ENCODE assay signal across 18 cellular contexts in the genomic region with DNA sequence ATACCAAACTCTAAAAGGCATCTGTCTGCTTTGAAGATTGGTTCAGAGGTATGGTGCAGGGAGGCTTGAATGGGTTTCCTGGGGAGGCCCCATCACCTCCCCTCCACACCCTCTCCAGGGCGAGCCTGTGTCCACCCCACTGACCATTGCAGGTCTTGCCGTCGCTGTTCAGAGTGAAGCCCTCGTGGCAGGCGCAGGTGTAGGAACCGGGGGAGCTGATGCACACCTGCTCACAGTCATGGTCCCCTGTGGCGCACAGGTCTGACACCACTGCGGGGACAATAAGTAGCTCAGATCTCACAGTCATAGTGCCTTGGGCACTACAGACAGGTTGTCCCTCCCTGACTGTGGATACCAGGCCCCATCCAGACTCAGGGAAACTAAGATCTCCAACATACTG. TPM values are rescaled to one million over a fixed set of nuclear protein-coding genes. Genes with fewer than 3 reads are reported as not detected.
DNase-seq lines count a peak whose midpoint lies in the region; ATAC-seq and TF ChIP-seq lines count a peak whose summit lies in the region.
"Had no signal": no experiment of that assay in that cellular context is flagged by ENCODE, and none has a peak within 500 bp of the region (broad histone marks: within the 10 kb centered on the region; RNA-seq: fewer than 3 reads in every experiment).

No MANE protein-coding gene starts in this region.

- POLR2A ChIA-PET in naive thymus-derived CD4-positive, alpha-beta T cell (lab: Charles Lee), result no interaction called here

- intact Hi-C loops in naive thymus-derived CD4-positive, alpha-beta T cell (cut with micrococcal nuclease), result loop anchor here (5.0 to 10.0 kb wide), 4 partner anchors 211 to 1534 kb away; partner anchors contain the start of genes PUM1 (in 1 of the 2), SRSF4 (in 1 of the 2) and TMEM39B (in 1 of the 2)

- peaks cover 0 to 10% of the 10 kb centered on the region in 2 donors for H3K9me3 Mint-ChIP-seq in stimulated activated naive CD8-positive, alpha-beta T cell treated with anti-CD3 and anti-CD28 coated beads, Interleukin-15, amount 100 ng/mL, for 72 hours
- no peaks in the 10 kb centered on the region for H3K9me3 Mint-ChIP-seq in activated T-helper 17 cell treated with anti-CD3 and anti-CD28 coated beads, Interleukin-2, amount 50 U/mL, for 72 hours
- peaks cover 0 to 9% (median 0%) of the 10 kb centered on the region in 11 donors for H3K9me3 Mint-ChIP-seq in naive thymus-derived CD4-positive, alpha-beta T cell
- H3K9me3 Mint-ChIP-seq in type B pancreatic cell (peaks cover 10% of the 10 kb centered on the region), progenitor cell of endocrine pancreas (ENCODE audit: low read depth) (peaks cover 7% of the 10 kb centered on the region)

- DNase-seq in stimulated activated naive CD8-positive, alpha-beta T cell treated with anti-CD3 and anti-CD28 coated beads, Interleukin-15, amount 100 ng/mL, for 72 hours, result no peak
- no peak for DNase-seq in stimulated activated naive CD8-positive, alpha-beta T cell treated with anti-CD3 and anti-CD28 coated beads, Interleukin-15, Interleukin-2, amounts not matched to agents 100 U/mL and 50 U/mL, for 24 hours
- DNase-seq in naive thymus-derived CD4-positive, alpha-beta T cell, result no peak
- DNase-seq in type B pancreatic cell (ENCODE audit: extremely low spot score, unreplicated experiment) (no peak), NCI-H82 treated with DMSO at 0.1 percent for 48 hours (lab: John Stamatoyannopoulos, UW; ENCODE audit: unreplicated experiment) (no peak), progenitor cell of endocrine pancreas (ENCODE audit: low spot score, unreplicated experiment) (no peak), glomerular visceral epithelial cell (ENCODE audit: extremely low spot score) (no peak)
- DNase-seq: central memory CD4-positive, alpha-beta T cell; H7; MG63; NCI-H1694; NCI-H2227 treated with DMSO at 0.1 percent for 48 hours; NCI-H82; SIG-M5; stimulated activated CD4-positive, alpha-beta T cell treated with anti-CD3 and anti-CD28 coated beads, Interleukin-2, amount 100 ng/mL, for 48 hours had no signal

- H3K4me1 ChIP-seq in naive thymus-derived CD4-positive, alpha-beta T cell (ENCODE audit: control insufficient read depth in 2 of 2, insufficient read depth in 2 of 2, low read length in 2 of 2), result peaks cover 10 to 19% of the 10 kb centered on the region in 2 donors

- CTCF ChIA-PET in naive thymus-derived CD4-positive, alpha-beta T cell (lab: Charles Lee), result interaction anchor here (1.2 to 1.5 kb wide), 2 partner anchors 19 to 63 kb away, joined by 3 to 4 read pairs; no protein-coding TSS in a partner anchor

- no peaks in the 10 kb centered on the region for H3K36me3 Mint-ChIP-seq in activated T-helper 17 cell treated with anti-CD3 and anti-CD28 coated beads, Interleukin-2, amount 50 U/mL, for 72 hours (ENCODE audit: low read depth)
- H3K36me3 Mint-ChIP-seq in naive thymus-derived CD4-positive, alpha-beta T cell, result peaks cover 0 to 4% (median 0%) of the 10 kb centered on the region in 5 donors
- no peaks in the 10 kb centered on the region for H3K36me3 Mint-ChIP-seq in type B pancreatic cell
- no peaks in the 10 kb centered on the region for H3K36me3 Mint-ChIP-seq in progenitor cell of endocrine pancreas (ENCODE audit: insufficient read depth)

- no peaks in the 10 kb centered on the region for H3K27me3 Mint-ChIP-seq in stimulated activated naive CD8-positive, alpha-beta T cell treated with anti-CD3 and anti-CD28 coated beads, Interleukin-15, amount 100 ng/mL, for 72 hours
- no peaks in the 10 kb centered on the region for H3K27me3 Mint-ChIP-seq in activated T-helper 17 cell treated with anti-CD3 and anti-CD28 coated beads, Interleukin-2, amount 50 U/mL, for 72 hours
- H3K27me3 Mint-ChIP-seq in naive thymus-derived CD4-positive, alpha-beta T cell, result peaks cover 0 to 7% (median 0%) of the 10 kb centered on the region in 5 donors
- peaks cover 11% of the 10 kb centered on the region for H3K27me3 Mint-ChIP-seq in type B pancreatic cell
- H3K27me3 Mint-ChIP-seq in progenitor cell of endocrine pancreas, result peaks cover 8% of the 10 kb centered on the region

- ATAC-seq in stimulated activated naive CD8-positive, alpha-beta T cell treated with anti-CD3 and anti-CD28 coated beads, Interleukin-15, amount 100 ng/mL, for 72 hours, result no peak
- no peak for ATAC-seq in stimulated activated naive CD8-positive, alpha-beta T cell treated with anti-CD3 and anti-CD28 coated beads, Interleukin-15, Interleukin-2, amounts not matched to agents 100 U/mL and 50 U/mL, for 24 hours
- no peak for ATAC-seq in activated T-helper 17 cell treated with anti-CD3 and anti-CD28 coated beads, Interleukin-2, amount 50 U/mL, for 72 hours (replicated peaks)
- ATAC-seq in naive thymus-derived CD4-positive, alpha-beta T cell, result no peak

- H3K27ac Mint-ChIP-seq in stimulated activated naive CD8-positive, alpha-beta T cell treated with anti-CD3 and anti-CD28 coated beads, Interleukin-15, amount 100 ng/mL, for 72 hours, result no peak overlapping the region
- peak overlapping the region; percentile 32 for H3K27ac Mint-ChIP-seq in activated T-helper 17 cell treated with anti-CD3 and anti-CD28 coated beads, Interleukin-2, amount 50 U/mL, for 72 hours
- H3K27ac Mint-ChIP-seq in naive thymus-derived CD4-positive, alpha-beta T cell, result peak overlapping the region in 6 of 9 donors; percentile 28 to 96 (median 82)
- H3K27ac Mint-ChIP-seq in type B pancreatic cell (peak overlapping the region; percentile 74), progenitor cell of endocrine pancreas (no peak overlapping the region)

- TF ChIP-seq CTCF in type B pancreatic cell (conservative IDR thresholded peaks at IDR 0.05), result no peak
- TF ChIP-seq CTCF in progenitor cell of endocrine pancreas (IDR thresholded peaks at IDR 0.05; ENCODE audit: unreplicated experiment), result no peak

- H3K4me3 Mint-ChIP-seq in stimulated activated naive CD8-positive, alpha-beta T cell treated with anti-CD3 and anti-CD28 coated beads, Interleukin-15, amount 100 ng/mL, for 72 hours, result peak overlapping the region; percentile 23 to 63
- peak overlapping the region; percentile 86 for H3K4me3 Mint-ChIP-seq in activated T-helper 17 cell treated with anti-CD3 and anti-CD28 coated beads, Interleukin-2, amount 50 U/mL, for 72 hours
- peak overlapping the region; percentile 40 to 96 (median 82) for H3K4me3 Mint-ChIP-seq in naive thymus-derived CD4-positive, alpha-beta T cell
- H3K4me3 Mint-ChIP-seq in type B pancreatic cell, result no peak overlapping the region
- H3K4me3 Mint-ChIP-seq in progenitor cell of endocrine pancreas (ENCODE audit: low read depth), result no peak overlapping the region

- H3K9me3 ChIP-seq in naive thymus-derived CD4-positive, alpha-beta T cell (ENCODE audit: control insufficient read depth in 2 of 3, low read length in 3 of 3), result peaks cover 0 to 9% (median 0%) of the 10 kb centered on the region in 3 experiments
- H3K9me3 ChIP-seq: prostate gland had no signal

- no peak overlapping the region for H3K27ac ChIP-seq in naive thymus-derived CD4-positive, alpha-beta T cell (ENCODE audit: low read depth, low read length)

- H3K36me3 ChIP-seq in naive thymus-derived CD4-positive, alpha-beta T cell (ENCODE audit: control insufficient read depth in 2 of 3, insufficient read depth in 3 of 3, low read length in 3 of 3), result peaks cover 0 to 6% (median 0%) of the 10 kb centered on the region in 3 experiments
- H3K36me3 ChIP-seq: MG63, prostate gland had no signal

- no peak overlapping the region for H3K4me3 ChIP-seq in naive thymus-derived CD4-positive, alpha-beta T cell (ENCODE audit: low read length)
- H3K4me3 ChIP-seq: MG63, prostate gland had no signal

- no peaks in the 10 kb centered on the region for H3K27me3 ChIP-seq in naive thymus-derived CD4-positive, alpha-beta T cell (ENCODE audit: control insufficient read depth in 2 of 2, insufficient read depth in 2 of 2, low read length in 2 of 2)
- H3K27me3 ChIP-seq: MG63 had no signal

- peaks cover 39% of the 10 kb centered on the region for H3K4me1 Mint-ChIP-seq in stimulated activated naive CD8-positive, alpha-beta T cell treated with anti-CD3 and anti-CD28 coated beads, Interleukin-15, amount 100 ng/mL, for 72 hours
- peaks cover 4% of the 10 kb centered on the region for H3K4me1 Mint-ChIP-seq in activated T-helper 17 cell treated with anti-CD3 and anti-CD28 coated beads, Interleukin-2, amount 50 U/mL, for 72 hours
- H3K4me1 Mint-ChIP-seq in naive thymus-derived CD4-positive, alpha-beta T cell, result peaks cover 9 to 36% (median 25%) of the 10 kb centered on the region in 7 donors
- H3K4me1 Mint-ChIP-seq in type B pancreatic cell (ENCODE audit: unreplicated experiment), result peaks cover 19% of the 10 kb centered on the region
- H3K4me1 Mint-ChIP-seq in progenitor cell of endocrine pancreas (ENCODE audit: low read depth), result no peaks in the 10 kb centered on the region

RNA-seq across cellular contexts. Expression of gene MATN1, which starts 6.7 kb away (rescaled TPM):
- total RNA-seq in activated T-helper 17 cell treated with anti-CD3 and anti-CD28 coated beads, Interleukin-2, amount 50 U/mL, for 72 hours, result under 1 TPM; 0.26 to 0.52 TPM
- total RNA-seq in naive thymus-derived CD4-positive, alpha-beta T cell, result 1 to 10 TPM in 2 of 5 experiments, under 1 TPM in 3; 0.08 to 3.6 (median 0.22) TPM
- not detected for polyA plus RNA-seq in naive thymus-derived CD4-positive, alpha-beta T cell
- 0.24 and 0.40 TPM in 2 replicates for total RNA-seq in type B pancreatic cell (ENCODE audit: low replicate concordance)
- 0.11 and 0.14 TPM in 2 replicates for total RNA-seq in progenitor cell of endocrine pancreas
- total RNA-seq: T-helper 1 cell treated with Interleukin-12 subunit alpha and Interleukin-12 subunit beta and Interleukin-4 antibody, amounts not matched to agents 30 ng/mL and 1 ng/mL, for 36 hours had no signal

RNA-seq across cellular contexts. Expression of gene LAPTM5, which starts 40.9 kb away (rescaled TPM):
- total RNA-seq in activated T-helper 17 cell treated with anti-CD3 and anti-CD28 coated beads, Interleukin-2, amount 50 U/mL, for 72 hours, result 100 to 1,000 TPM; 316 to 333 TPM
- 100 to 1,000 TPM; 464 to 783 (median 647) TPM for total RNA-seq in naive thymus-derived CD4-positive, alpha-beta T cell
- polyA plus RNA-seq in naive thymus-derived CD4-positive, alpha-beta T cell, result 100 to 1,000 TPM; 551 to 556 TPM
- total RNA-seq in type B pancreatic cell (ENCODE audit: low replicate concordance) (0.24 and 0.29 TPM in 2 replicates), progenitor cell of endocrine pancreas (0.20 TPM in 1 of 2 replicates, not detected in the other)

Comparison
In these comparisons a context has a peak if more than half of its experiments do, and no peak if none do; other contexts are left out.
1. H3K27ac Mint-ChIP-seq: peak in activated T-helper 17 cell treated with anti-CD3 and anti-CD28 coated beads, Interleukin-2, amount 50 U/mL, for 72 hours (single experiment), naive thymus-derived CD4-positive, alpha-beta T cell (6 of 9) and type B pancreatic cell (single experiment); none in stimulated activated naive CD8-positive, alpha-beta T cell treated with anti-CD3 and anti-CD28 coated beads, Interleukin-15, amount 100 ng/mL, for 72 hours (0 of 2) and progenitor cell of endocrine pancreas (single experiment).
2. H3K4me3 Mint-ChIP-seq: peak in stimulated activated naive CD8-positive, alpha-beta T cell treated with anti-CD3 and anti-CD28 coated beads, Interleukin-15, amount 100 ng/mL, for 72 hours (2 of 2), activated T-helper 17 cell treated with anti-CD3 and anti-CD28 coated beads, Interleukin-2, amount 50 U/mL, for 72 hours (single experiment) and naive thymus-derived CD4-positive, alpha-beta T cell (10 of 10); none in type B pancreatic cell (single experiment) and progenitor cell of endocrine pancreas (single experiment).
3. RNA of gene LAPTM5, which starts 40.9 kb away (total RNA-seq): 464 to 783 TPM in naive thymus-derived CD4-positive, alpha-beta T cell and 316 to 333 TPM in activated T-helper 17 cell treated with anti-CD3 and anti-CD28 coated beads, Interleukin-2, amount 50 U/mL, for 72 hours; 0.24 to 0.29 TPM in type B pancreatic cell and 0.20 TPM in progenitor cell of endocrine pancreas; every median in the first group is over 100 times any median in the second.